Comparison of ENCODE assay signal across 34 cellular contexts in genomic region chr16:66814734-66815133, GRCh38. TPM values are rescaled to one million over a fixed set of nuclear protein-coding genes. Genes with fewer than 3 reads are reported as not detected.
"Had no signal": no experiment of that assay in that cellular context is flagged by ENCODE, and none has a peak within 500 bp of the region (broad histone marks: within the 10 kb centered on the region; RNA-seq: fewer than 3 reads in every experiment).

No MANE protein-coding gene starts in this region.

- H3K4me3 Mint-ChIP-seq: activated naive CD4-positive, alpha-beta T cell treated with anti-CD3 and anti-CD28 coated beads for 36 hours; activated T-cell treated with anti-CD3 and anti-CD28 coated beads, Interleukin-2, amount 50 U/mL, for 24 hours; T-cell; T-helper 17 cell had no signal

- H3K9me3 Mint-ChIP-seq: activated naive CD4-positive, alpha-beta T cell treated with anti-CD3 and anti-CD28 coated beads for 36 hours; activated T-cell treated with anti-CD3 and anti-CD28 coated beads, Interleukin-2, amount 50 U/mL, for 24 hours; T-cell had no signal

- H3K27ac Mint-ChIP-seq: activated naive CD4-positive, alpha-beta T cell treated with anti-CD3 and anti-CD28 coated beads for 36 hours; activated T-cell treated with anti-CD3 and anti-CD28 coated beads, Interleukin-2, amount 50 U/mL, for 24 hours; T-cell; T-helper 17 cell had no signal

- H3K4me1 Mint-ChIP-seq: T-cell, T-helper 17 cell had no signal

- H3K27me3 Mint-ChIP-seq: activated T-cell treated with anti-CD3 and anti-CD28 coated beads, Interleukin-2, amount 50 U/mL, for 24 hours; T-cell; T-helper 17 cell had no signal

- ATAC-seq: body of pancreas, PC-3, SK-N-SH treated with all-trans-retinoic acid at 6 μM for 48 hours, T-cell, T-helper 17 cell had no signal

- FAIRE-seq: astrocyte had no signal

- DNase-seq: activated CD4-positive, alpha-beta T cell treated with anti-CD3 and anti-CD28 coated beads for 1 hour; activated CD4-positive, alpha-beta T cell treated with anti-CD3 and anti-CD28 coated beads for 48 hours; activated CD4-positive, alpha-beta T cell treated with anti-CD3 and anti-CD28 coated beads, Interleukin-2, amount 50 U/mL, for 48 hours; activated CD4-positive, CD25-positive, alpha-beta regulatory T cell; activated gamma-delta T cell treated with Interleukin-2 at 50 U/mL for 16 hours; activated naive CD4-positive, alpha-beta T cell treated with anti-CD3 and anti-CD28 coated beads for 36 hours; activated T-cell treated with anti-CD3 and anti-CD28 coated beads, Interleukin-2, amount 50 U/mL, for 24 hours; adrenal gland; body of pancreas; MM.1S; NCI-H1092 treated with DMSO at 0.1 percent for 48 hours; NCI-H1417; NCI-H146; NCI-H187; NCI-H2029 treated with DMSO at 0.1 percent for 48 hours; NCI-H2107; NCI-H2171; NCI-H510A; NCI-H526; NCI-H748 treated with DMSO at 0.1 percent for 48 hours; NK-92 treated with Interleukin-12 subunit alpha and Interleukin-12 subunit beta, amount 100 ng/mL, for 24 hours; PC-3; Peyer's patch; RPMI8226; SHP77 treated with DMSO at 0.1 percent for 48 hours; T-cell; T-helper 17 cell; T-helper 9 cell had no signal

RNA-seq across cellular contexts. Expression of gene TERB1, which starts 13.3 kb away (rescaled TPM):
- total RNA-seq: activated naive CD4-positive, alpha-beta T cell treated with anti-CD3 and anti-CD28 coated beads for 36 hours; adrenal gland; body of pancreas; cardiac septum; LHCN-M2; PC-3 had no signal
- polyA plus RNA-seq: adrenal gland had no signal

RNA-seq across cellular contexts. Expression of gene CA7, which starts 29.5 kb away (rescaled TPM):
- total RNA-seq: activated CD8-positive, alpha-beta memory T cell treated with anti-CD3 and anti-CD28 coated beads for 36 hours; activated naive CD4-positive, alpha-beta T cell treated with anti-CD3 and anti-CD28 coated beads for 36 hours; adrenal gland; astrocyte; body of pancreas; cardiac septum; LHCN-M2; PC-3; SJSA1; T-cell; T-helper 17 cell had no signal
- polyA plus RNA-seq: adrenal gland had no signal
